ENCODE assay signal across 1 cellular context in genomic region chr12:123126294-123127144, GRCh38.
TF ChIP-seq lines count a peak whose summit lies in the region.

No MANE protein-coding gene starts in this region.

TF ChIP-seq in K562, 482 proteins besides CTCF, POLR2A, EP300 and RAD21 (continued from another document and continues in another):
- TF ChIP-seq ZBTB5 (IDR thresholded peaks at IDR 0.05): no peak
- no peak for TF ChIP-seq FOXA1 (IDR thresholded peaks at IDR 0.05; ENCODE audit: borderline replicate concordance)
- TF ChIP-seq BCLAF1 (IDR thresholded peaks at IDR 0.05; ENCODE audit: borderline replicate concordance in 1 of 2, control insufficient read depth in 1 of 2, low read depth in 2 of 2, low read length in 1 of 2): no peak
- no peak for TF ChIP-seq ZC3H8 (IDR thresholded peaks at IDR 0.05)
- no peak for TF ChIP-seq ZNF212 (CRISPR knock-in tag; IDR thresholded peaks at IDR 0.05)
- TF ChIP-seq ZNF551 (CRISPR knock-in tag; IDR thresholded peaks at IDR 0.05): no peak
- no peak for TF ChIP-seq ZFP1 (CRISPR knock-in tag; IDR thresholded peaks at IDR 0.05)
- TF ChIP-seq COPS2 (conservative IDR thresholded peaks at IDR 0.05): no peak
- no peak for TF ChIP-seq TSHZ1 (CRISPR knock-in tag; IDR thresholded peaks at IDR 0.05)
- TF ChIP-seq RBM14 (IDR thresholded peaks at IDR 0.05; ENCODE audit: borderline replicate concordance, insufficient read depth, low read depth, low read length): no peak
- no peak for TF ChIP-seq RBM25 (IDR thresholded peaks at IDR 0.05; ENCODE audit: low read depth, low read length, severe bottlenecking)
- TF ChIP-seq CBX5 (IDR thresholded peaks at IDR 0.05; ENCODE audit: borderline replicate concordance, low read depth): no peak
- no peak for TF ChIP-seq EZH2 (IDR thresholded peaks at IDR 0.05; ENCODE audit: borderline replicate concordance, low read depth, low read length)
- TF ChIP-seq MED1 (CRISPR knock-in tag; IDR thresholded peaks at IDR 0.05; ENCODE audit: borderline replicate concordance): no peak
- TF ChIP-seq FUS (optimal IDR thresholded peaks at IDR 0.05; ENCODE audit: low read depth, low read length): no peak
- no peak for TF ChIP-seq NELFE (IDR thresholded peaks at IDR 0.05; ENCODE audit: insufficient read depth, insufficient read length)
- no peak for TF ChIP-seq ZNF311 (CRISPR knock-in tag; IDR thresholded peaks at IDR 0.05)
- TF ChIP-seq TEAD4 (IDR thresholded peaks at IDR 0.05; ENCODE audit: low read length): peak; percentile 81
- no peak for TF ChIP-seq TEAD4 (CRISPR knock-in tag; IDR thresholded peaks at IDR 0.05; ENCODE audit: borderline replicate concordance)
- TF ChIP-seq SMARCA4 (IDR thresholded peaks at IDR 0.05): peak; percentile 96
- TF ChIP-seq POLR2AphosphoS2 (IDR thresholded peaks at IDR 0.05; ENCODE audit: low read length): no peak
- no peak for TF ChIP-seq WHSC1 (IDR thresholded peaks at IDR 0.05; ENCODE audit: low read length)
- no peak for TF ChIP-seq YBX1 (IDR thresholded peaks at IDR 0.05)
- TF ChIP-seq KLF10 (CRISPR knock-in tag; IDR thresholded peaks at IDR 0.05): no peak
- no peak for TF ChIP-seq ZNF512 (tag; IDR thresholded peaks at IDR 0.05)
- TF ChIP-seq ZNF347 (CRISPR knock-in tag; IDR thresholded peaks at IDR 0.05; ENCODE audit: low read depth): no peak
- no peak for TF ChIP-seq DMBX1 (CRISPR knock-in tag; IDR thresholded peaks at IDR 0.05; ENCODE audit: borderline replicate concordance)
- no peak for TF ChIP-seq NFYB (IDR thresholded peaks at IDR 0.05; ENCODE audit: extremely low read depth, insufficient read length)
- no peak for TF ChIP-seq ZNF699 (CRISPR knock-in tag; IDR thresholded peaks at IDR 0.05; ENCODE audit: insufficient replicate concordance)
- TF ChIP-seq GATAD2B (IDR thresholded peaks at IDR 0.05; ENCODE audit: borderline replicate concordance): peak; percentile 61; the same call in 1 of the 2 replicates
- TF ChIP-seq MCM2 (IDR thresholded peaks at IDR 0.05; ENCODE audit: low read depth): no peak
- no peak for TF ChIP-seq ZFX (CRISPR knock-in tag; IDR thresholded peaks at IDR 0.05)
- TF ChIP-seq ZNF561 (CRISPR knock-in tag; conservative IDR thresholded peaks at IDR 0.05): no peak
- TF ChIP-seq RFX7 (CRISPR knock-in tag; IDR thresholded peaks at IDR 0.05): no peak
- TF ChIP-seq CEBPB (tag; IDR thresholded peaks at IDR 0.05): no peak
- TF ChIP-seq PURB (CRISPR knock-in tag; IDR thresholded peaks at IDR 0.05; ENCODE audit: low read depth): no peak
- TF ChIP-seq ZNF140 (CRISPR knock-in tag; IDR thresholded peaks at IDR 0.05): no peak
- TF ChIP-seq NFIX (CRISPR knock-in tag; IDR thresholded peaks at IDR 0.05; ENCODE audit: low read depth): no peak
- no peak for TF ChIP-seq CREBBP (IDR thresholded peaks at IDR 0.05; ENCODE audit: low read depth, low read length)
- peak in 1 of 2 experiments; percentile 16; a peak in 1 of 4 replicates for TF ChIP-seq NRF1 (conservative IDR thresholded peaks at IDR 0.05 in 1 of 2, IDR thresholded peaks at IDR 0.05 in 1 of 2)
- TF ChIP-seq SMAD3 (CRISPR knock-in tag; conservative IDR thresholded peaks at IDR 0.05): no peak
- TF ChIP-seq CREB5 (CRISPR knock-in tag; IDR thresholded peaks at IDR 0.05): no peak
- TF ChIP-seq SRSF1 (IDR thresholded peaks at IDR 0.05; ENCODE audit: low read depth, low read length): no peak
- peak; percentile 73 for TF ChIP-seq CBFA2T3 (IDR thresholded peaks at IDR 0.05)
- 0 out of 2 replicates have a peak, but pooled peaks have one; percentile 31 for TF ChIP-seq FOXM1 (IDR thresholded peaks at IDR 0.05; ENCODE audit: low read depth)
- TF ChIP-seq FOXM1 (CRISPR knock-in tag; IDR thresholded peaks at IDR 0.05; ENCODE audit: low read depth): no peak
- TF ChIP-seq SRSF7 (optimal IDR thresholded peaks at IDR 0.05; ENCODE audit: low read depth, low read length): no peak
- no peak for TF ChIP-seq ZNF121 (CRISPR knock-in tag; conservative IDR thresholded peaks at IDR 0.05)
- TF ChIP-seq SP1 (CRISPR knock-in tag; IDR thresholded peaks at IDR 0.05): no peak
- TF ChIP-seq ZNF277 (CRISPR knock-in tag; IDR thresholded peaks at IDR 0.05; ENCODE audit: borderline replicate concordance): no peak
- TF ChIP-seq FOXO4 (CRISPR knock-in tag; IDR thresholded peaks at IDR 0.05): no peak
- no peak for TF ChIP-seq NR4A1 (CRISPR knock-in tag; IDR thresholded peaks at IDR 0.05)
- TF ChIP-seq NR4A1 (tag; IDR thresholded peaks at IDR 0.05): no peak
- no peak for TF ChIP-seq SRSF9 (IDR thresholded peaks at IDR 0.05; ENCODE audit: borderline replicate concordance, low read depth, low read length)
- no peak for TF ChIP-seq AFF4 (CRISPR knock-in tag; IDR thresholded peaks at IDR 0.05)
